ENCODE assay signal across 8 cellular contexts in the genomic region with DNA sequence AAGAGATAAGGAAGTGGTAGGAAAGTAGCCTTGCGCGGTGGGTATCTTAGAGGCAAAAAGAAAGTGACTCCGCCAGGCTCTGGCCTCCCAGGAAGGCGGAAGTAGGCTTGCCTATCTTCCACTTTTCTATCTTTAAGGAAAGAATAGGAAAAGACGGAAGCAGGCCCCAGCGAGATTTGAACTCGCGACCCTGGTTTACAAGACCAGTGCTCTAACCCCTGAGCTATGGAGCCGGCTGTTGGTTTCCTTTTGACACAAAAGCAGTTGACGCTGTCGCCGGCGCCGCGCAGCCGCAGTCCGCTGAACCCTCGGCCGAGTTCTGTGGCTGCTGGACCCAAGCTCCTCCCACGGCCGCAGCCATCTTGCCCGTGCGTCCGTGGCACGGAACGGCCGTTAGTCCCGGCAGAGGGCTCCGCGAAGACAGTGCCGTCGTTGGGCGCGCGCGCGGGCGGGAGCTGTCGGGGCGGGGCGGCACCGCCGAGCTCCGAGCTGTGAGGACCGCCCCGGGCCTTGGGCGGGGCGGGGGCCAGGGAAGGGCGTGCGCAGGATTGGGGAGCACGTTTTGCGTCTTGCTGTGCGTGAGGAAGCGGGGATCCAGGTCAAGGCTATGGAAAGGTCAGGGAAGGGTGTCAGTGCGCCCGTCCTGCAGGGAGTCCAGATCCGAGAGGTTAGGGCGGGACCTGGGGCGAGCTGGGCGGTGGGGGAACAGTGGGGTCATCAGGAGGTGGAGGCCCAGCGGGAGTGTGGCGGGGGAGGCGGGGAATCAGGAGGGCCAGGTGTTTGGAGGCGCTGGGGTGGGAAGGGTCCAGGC. TPM values are rescaled to one million over a fixed set of nuclear protein-coding genes. Genes with fewer than 3 reads are reported as not detected.
DNase-seq lines count a peak whose midpoint lies in the region; ATAC-seq and TF ChIP-seq lines count a peak whose summit lies in the region.

No MANE protein-coding gene starts in this region.

- peak; percentile 69 for DNase-seq in HFF-Myc (ENCODE audit: extremely low read depth, low read depth)
- peak; percentile 96 for DNase-seq in OCI-LY7 (ENCODE audit: low spot score)
- peak; percentile 96 to 98 for DNase-seq in activated naive CD4-positive, alpha-beta T cell treated with anti-CD3 and anti-CD28 coated beads, Interleukin-2, amount 50 U/mL, for 72 hours (ENCODE audit: low spot score in 2 of 2)
- DNase-seq in cardiac septum (ENCODE audit: low spot score) = peak; percentile 97
- peak; percentile 76 for DNase-seq in pulmonary artery endothelial cell (ENCODE audit: low read depth, low spot score)
- peak in 1 of 2 donors; percentile 99 for DNase-seq in vagina (ENCODE audit: extremely low spot score in 2 of 2)
- no peak for DNase-seq in UCSD-AML1 (lab: John Stamatoyannopoulos, UW; ENCODE audit: unreplicated experiment)

- H3K9me3 Mint-ChIP-seq in activated naive CD4-positive, alpha-beta T cell treated with anti-CD3 and anti-CD28 coated beads, Interleukin-2, amount 50 U/mL, for 72 hours = no peaks in the 10 kb centered on the region

- H3K27ac ChIP-seq in OCI-LY7 (ENCODE audit: low read depth, low read length, poor library complexity, severe bottlenecking) = peak overlapping the region; percentile 82
- peak overlapping the region; percentile 93 for H3K27ac ChIP-seq in vagina

- H3K9me3 ChIP-seq in OCI-LY7 (ENCODE audit: low read length) = no peaks in the 10 kb centered on the region
- no peaks in the 10 kb centered on the region for H3K9me3 ChIP-seq in vagina

- BruUV-seq in OCI-LY7 (replicated peaks; lab: Mats Ljungman, UMichigan) = no TSS peak

- H3K36me3 Mint-ChIP-seq in activated naive CD4-positive, alpha-beta T cell treated with anti-CD3 and anti-CD28 coated beads, Interleukin-2, amount 50 U/mL, for 72 hours = peaks cover 8 to 22% of the 10 kb centered on the region in 2 donors

- TF ChIP-seq POLR2A in vagina (IDR thresholded peaks at IDR 0.05) = peak in 1 of 2 donors; percentile 62

- peak overlapping the region; percentile 75 for H2AFZ ChIP-seq in OCI-LY7 (ENCODE audit: low read length)

- no peaks in the 10 kb centered on the region for H3K27me3 ChIP-seq in vagina

- H3K4me3 ChIP-seq in GM08714 (ENCODE audit: low read length) = peak overlapping the region; percentile 94
- peak overlapping the region; percentile 67 for H3K4me3 ChIP-seq in HFF-Myc (replicated peaks; ENCODE audit: low read depth, low read length)
- peak overlapping the region; percentile 69 for H3K4me3 ChIP-seq in OCI-LY7 (ENCODE audit: low read depth, low read length, poor library complexity, severe bottlenecking)
- peak overlapping the region; percentile 83 to 86 for H3K4me3 ChIP-seq in vagina

- H3K4me1 ChIP-seq in OCI-LY7 (ENCODE audit: insufficient read depth, low read length, poor library complexity, severe bottlenecking) (peaks cover 25% of the 10 kb centered on the region), vagina (peaks cover 21% of the 10 kb centered on the region)

- no peaks in the 10 kb centered on the region for H3K9me2 ChIP-seq in OCI-LY7 (ENCODE audit: insufficient read depth, low read length)

- no peak for TF ChIP-seq CTCF in HFF-Myc (IDR thresholded peaks at IDR 0.05; ENCODE audit: low read depth, low read length, missing control alignments)
- no peak for TF ChIP-seq CTCF in OCI-LY7 (conservative IDR thresholded peaks at IDR 0.05; ENCODE audit: low read length)
- TF ChIP-seq CTCF in vagina (IDR thresholded peaks at IDR 0.05) = no peak

- H3K36me3 ChIP-seq in OCI-LY7 (ENCODE audit: insufficient read depth, low read length) (no peaks in the 10 kb centered on the region), vagina (no peaks in the 10 kb centered on the region)

- CTCF ChIA-PET in OCI-LY7 (lab: Charles Lee; ENCODE audit: unreplicated experiment) = interaction anchor here (1.0 kb wide), 1 partner anchor 11 kb away, joined by 4 read pairs; no protein-coding TSS in a partner anchor

- peak; percentile 69 to 71 for ATAC-seq in activated naive CD4-positive, alpha-beta T cell treated with anti-CD3 and anti-CD28 coated beads, Interleukin-2, amount 50 U/mL, for 72 hours

- intact Hi-C loops in OCI-LY7 (cut with micrococcal nuclease; ENCODE audit: unreplicated experiment) = loop anchor here (1.0 kb wide), 3 partner anchors 16 to 32 kb away; a partner anchor contains a TSS
- intact Hi-C loops in cardiac septum (cut with DNase I) = loop anchor here (1.0 to 2.0 kb wide), 3 partner anchors 16 to 69 kb away; a partner anchor contains a TSS
- intact Hi-C loops in vagina (cut with DNase I) = loop anchor here (1.0 to 10.0 kb wide), 2 partner anchors 31 to 387 kb away; a partner anchor contains a TSS

- peak overlapping the region; percentile 94 for H3K4me2 ChIP-seq in OCI-LY7 (ENCODE audit: low read length)

- H3K79me2 ChIP-seq in OCI-LY7 (ENCODE audit: insufficient read depth, low read depth, low read length) = peaks cover 8% of the 10 kb centered on the region; the same call in 1 of the 2 replicates

- no peaks in the 10 kb centered on the region for H4K20me1 ChIP-seq in OCI-LY7 (ENCODE audit: insufficient read depth, low read length)

- POLR2A ChIA-PET in OCI-LY7 (lab: Charles Lee) = interaction anchor here (0.6 to 3.3 kb wide), 13 partner anchors 16 to 374 kb away, joined by 3 to 25 read pairs (median 5); a partner anchor contains a TSS

- H3K27ac Mint-ChIP-seq in activated naive CD4-positive, alpha-beta T cell treated with anti-CD3 and anti-CD28 coated beads, Interleukin-2, amount 50 U/mL, for 72 hours = peak overlapping the region; percentile 98 to 99

RNA-seq across cellular contexts. Expression of a gene that starts 13.3 kb away (rescaled TPM):
- 0.22 and 0.44 TPM in 2 replicates for total RNA-seq in OCI-LY7 (2014; rRNA removed; shearing (Covaris generic))
- total RNA-seq in OCI-LY7 (2022) (1.8 and 2.2 TPM in 2 replicates), cardiac septum (6.4 TPM), pulmonary artery endothelial cell (15.5 and 16.9 TPM in 2 replicates), vagina (21.6 TPM)
- total RNA-seq in activated naive CD4-positive, alpha-beta T cell treated with anti-CD3 and anti-CD28 coated beads, Interleukin-2, amount 50 U/mL, for 72 hours = 1 to 10 TPM; 4.8 to 7.0 TPM

RNA-seq across cellular contexts. Expression of a gene that starts 31.4 kb away (rescaled TPM):
- total RNA-seq in OCI-LY7 (2014; rRNA removed; shearing (Covaris generic)) = 30.2 and 30.4 TPM in 2 replicates
- total RNA-seq in OCI-LY7 (2022) (68.2 and 73.4 TPM in 2 replicates), cardiac septum (33.0 TPM), pulmonary artery endothelial cell (10.9 and 11.7 TPM in 2 replicates), vagina (7.9 TPM)
- 10 to 100 TPM; 33.1 to 36.4 TPM for total RNA-seq in activated naive CD4-positive, alpha-beta T cell treated with anti-CD3 and anti-CD28 coated beads, Interleukin-2, amount 50 U/mL, for 72 hours

RNA-seq across cellular contexts. Expression of a gene that starts 44.3 kb away (rescaled TPM):
- total RNA-seq in OCI-LY7 (2014; rRNA removed; shearing (Covaris generic)) = 0.06 and 0.23 TPM in 2 replicates
- total RNA-seq in OCI-LY7 (2022) = not detected in 2 replicates
- not detected for total RNA-seq in activated naive CD4-positive, alpha-beta T cell treated with anti-CD3 and anti-CD28 coated beads, Interleukin-2, amount 50 U/mL, for 72 hours
- total RNA-seq in cardiac septum = not detected
- not detected in 2 replicates for total RNA-seq in pulmonary artery endothelial cell
- total RNA-seq in vagina = not detected

RNA-seq across cellular contexts. Expression of a gene that starts 52.0 kb away (rescaled TPM):
- total RNA-seq in OCI-LY7 (2014; rRNA removed; shearing (Covaris generic)) = 4,583 and 5,614 TPM in 2 replicates
- 2,077 and 2,357 TPM in 2 replicates for total RNA-seq in OCI-LY7 (2022)
- 1,000 to 10,000 TPM; 2,392 to 2,665 TPM for total RNA-seq in activated naive CD4-positive, alpha-beta T cell treated with anti-CD3 and anti-CD28 coated beads, Interleukin-2, amount 50 U/mL, for 72 hours
- total RNA-seq in cardiac septum = 557 TPM
- total RNA-seq in pulmonary artery endothelial cell = 5,736 and 8,367 TPM in 2 replicates
- total RNA-seq in vagina = 3,043 TPM
